In the genomic region with DNA sequence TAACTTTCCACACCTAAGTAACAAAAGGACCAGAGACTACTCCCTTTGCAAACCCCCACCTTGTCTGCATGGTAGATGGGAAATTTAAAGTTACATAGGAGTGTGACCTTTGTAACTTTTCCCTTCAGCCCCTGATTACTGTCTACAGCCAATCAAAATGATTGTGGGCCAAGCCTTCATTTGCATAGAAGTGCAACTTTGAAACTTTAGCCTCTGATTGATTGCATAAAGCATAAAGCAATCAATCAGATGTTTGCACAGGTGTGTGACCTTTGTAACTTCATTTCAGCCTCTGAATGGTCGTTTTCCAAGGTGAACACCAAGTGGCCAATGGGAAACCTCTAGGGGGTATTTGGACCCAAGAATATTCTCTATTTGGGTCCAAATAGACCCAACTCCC, we compare ENCODE assay signal across 18 cellular contexts. TPM values are rescaled to one million over a fixed set of nuclear protein-coding genes. Genes with fewer than 3 reads are reported as not detected.
A peak's percentile ranks its signal among the peaks of the same experiment; 100 is the strongest.
DNase-seq lines count a peak whose midpoint lies in the region; ATAC-seq, FAIRE-seq and TF ChIP-seq lines count a peak whose summit lies in the region.
"Had no signal": no experiment of that assay in that cellular context is flagged by ENCODE, and none has a peak within 500 bp of the region (broad histone marks: within the 10 kb centered on the region; RNA-seq: fewer than 3 reads in every experiment).

No MANE protein-coding gene starts in this region.

- H3K9me3 ChIP-seq in endodermal cell (ENCODE audit: control insufficient read depth, low read length) (no peaks in the 10 kb centered on the region), liver (ENCODE audit: control insufficient read depth in 4 of 4, low read length in 3 of 4) (no peaks in the 10 kb centered on the region), small intestine (ENCODE audit: control insufficient read depth, low read depth) (no peaks in the 10 kb centered on the region)
- H3K9me3 ChIP-seq: BLaER1, Caco-2 had no signal

- peak in 1 of 2 donors; percentile 57 for TF ChIP-seq RAD21 in liver (IDR thresholded peaks at IDR 0.05)

- no peaks in the 10 kb centered on the region for H3K4me1 Mint-ChIP-seq in endodermal cell
- H3K4me1 Mint-ChIP-seq in activated naive CD4-positive, alpha-beta T cell treated with anti-CD3 and anti-CD28 coated beads for 36 hours (ENCODE audit: low read depth) = no peaks in the 10 kb centered on the region
- no peaks in the 10 kb centered on the region for H3K4me1 Mint-ChIP-seq in activated T-cell treated with anti-CD3 and anti-CD28 coated beads, Interleukin-2, amount 50 U/mL, for 72 hours (ENCODE audit: low read depth)
- no peaks in the 10 kb centered on the region for H3K4me1 Mint-ChIP-seq in activated T-cell treated with anti-CD3 and anti-CD28 coated beads, Interleukin-2, amount 50 U/mL, for 4 hours (ENCODE audit: low read depth)
- H3K4me1 Mint-ChIP-seq: CD8-positive, alpha-beta memory T cell; H9 had no signal

- no peak for ATAC-seq in activated T-cell treated with anti-CD3 and anti-CD28 coated beads, Interleukin-2, amount 50 U/mL, for 72 hours (replicated peaks in 1 of 2)
- ATAC-seq in activated T-cell treated with anti-CD3 and anti-CD28 coated beads, Interleukin-2, amount 50 U/mL, for 4 hours = no peak

- H3K27me3 Mint-ChIP-seq in endodermal cell (ENCODE audit: insufficient read depth) = no peaks in the 10 kb centered on the region
- H3K27me3 Mint-ChIP-seq in activated naive CD4-positive, alpha-beta T cell treated with anti-CD3 and anti-CD28 coated beads for 36 hours (ENCODE audit: low read depth) = no peaks in the 10 kb centered on the region
- H3K27me3 Mint-ChIP-seq in activated T-cell treated with anti-CD3 and anti-CD28 coated beads, Interleukin-2, amount 50 U/mL, for 72 hours (ENCODE audit: low read depth) = no peaks in the 10 kb centered on the region
- H3K27me3 Mint-ChIP-seq in activated T-cell treated with anti-CD3 and anti-CD28 coated beads, Interleukin-2, amount 50 U/mL, for 4 hours (ENCODE audit: low read depth) = no peaks in the 10 kb centered on the region
- H3K27me3 Mint-ChIP-seq: CD8-positive, alpha-beta memory T cell had no signal

- TF ChIP-seq CTCF in endodermal cell (conservative IDR thresholded peaks at IDR 0.05) (no peak), liver (IDR thresholded peaks at IDR 0.05; ENCODE audit: low read depth, low read length, missing input control) (no peak)

- H3K9ac ChIP-seq in endodermal cell (ENCODE audit: extremely low read depth, low read length, poor library complexity, severe bottlenecking) (no peak overlapping the region), liver (ENCODE audit: low read depth in 1 of 2, low read length in 2 of 2) (no peak overlapping the region)
- H3K9ac ChIP-seq: BLaER1 had no signal

- intact Hi-C loops in activated naive CD4-positive, alpha-beta T cell treated with anti-CD3 and anti-CD28 coated beads for 36 hours (cut with micrococcal nuclease) = no loop called here

- DNase-seq in HuH-7 (ENCODE audit: low spot score) = peak; percentile 64
- no peak for DNase-seq in endodermal cell
- DNase-seq in small intestine = peak; percentile 90
- DNase-seq in activated naive CD4-positive, alpha-beta T cell treated with anti-CD3 and anti-CD28 coated beads for 36 hours = no peak
- no peak for DNase-seq in activated T-cell treated with anti-CD3 and anti-CD28 coated beads, Interleukin-2, amount 50 U/mL, for 72 hours
- no peak for DNase-seq in activated T-cell treated with anti-CD3 and anti-CD28 coated beads, Interleukin-2, amount 50 U/mL, for 4 hours
- DNase-seq: 8988T; AML-193; CD8-positive, alpha-beta memory T cell; DND-41; GDM1; GOT3; H9 had no signal

- peaks cover 1% of the 10 kb centered on the region for H3K9me3 Mint-ChIP-seq in endodermal cell
- no peaks in the 10 kb centered on the region for H3K9me3 Mint-ChIP-seq in activated naive CD4-positive, alpha-beta T cell treated with anti-CD3 and anti-CD28 coated beads for 36 hours
- peaks cover 0 to 1% of the 10 kb centered on the region in 2 donors for H3K9me3 Mint-ChIP-seq in activated T-cell treated with anti-CD3 and anti-CD28 coated beads, Interleukin-2, amount 50 U/mL, for 72 hours
- H3K9me3 Mint-ChIP-seq in activated T-cell treated with anti-CD3 and anti-CD28 coated beads, Interleukin-2, amount 50 U/mL, for 4 hours = peaks cover 3% of the 10 kb centered on the region
- H3K9me3 Mint-ChIP-seq: H9 had no signal

- H3K4me3 Mint-ChIP-seq in endodermal cell = no peak overlapping the region
- H3K4me3 Mint-ChIP-seq in activated naive CD4-positive, alpha-beta T cell treated with anti-CD3 and anti-CD28 coated beads for 36 hours = no peak overlapping the region
- no peak overlapping the region for H3K4me3 Mint-ChIP-seq in activated T-cell treated with anti-CD3 and anti-CD28 coated beads, Interleukin-2, amount 50 U/mL, for 72 hours
- H3K4me3 Mint-ChIP-seq in activated T-cell treated with anti-CD3 and anti-CD28 coated beads, Interleukin-2, amount 50 U/mL, for 4 hours = no peak overlapping the region
- H3K4me3 Mint-ChIP-seq: CD8-positive, alpha-beta memory T cell; H9 had no signal

- no peaks in the 10 kb centered on the region for H3K36me3 ChIP-seq in endodermal cell (ENCODE audit: control insufficient read depth, insufficient read depth, low read length)
- H3K36me3 ChIP-seq in liver (ENCODE audit: control insufficient read depth in 4 of 4, insufficient read depth in 3 of 4, low read depth in 1 of 4, low read length in 3 of 4) = no peaks in the 10 kb centered on the region
- H3K36me3 ChIP-seq in small intestine (ENCODE audit: control insufficient read depth in 2 of 2, insufficient read depth in 2 of 2, low read length in 2 of 2) = no peaks in the 10 kb centered on the region
- H3K36me3 ChIP-seq: BLaER1 had no signal

- H3K4me3 ChIP-seq in endodermal cell (ENCODE audit: low read length) (no peak overlapping the region), liver (ENCODE audit: low read depth in 1 of 3, low read length in 3 of 3) (peak overlapping the region in 1 of 3 donors; percentile 15), small intestine (ENCODE audit: low read depth in 1 of 2, low read length in 2 of 2) (no peak overlapping the region)
- H3K4me3 ChIP-seq: BLaER1 had no signal

- H3K27me3 ChIP-seq in endodermal cell (ENCODE audit: control insufficient read depth, insufficient read depth, low read length, poor library complexity, severe bottlenecking) (no peaks in the 10 kb centered on the region), liver (ENCODE audit: control insufficient read depth in 4 of 4, insufficient read depth in 4 of 4, low read length in 3 of 4) (no peaks in the 10 kb centered on the region), small intestine (ENCODE audit: control insufficient read depth in 2 of 2, insufficient read depth in 2 of 2, low read length in 2 of 2) (no peaks in the 10 kb centered on the region)
- H3K27me3 ChIP-seq: BLaER1 had no signal

- FAIRE-seq in small intestine (lab: Jason Lieb, UNC) = peak; percentile 77
- FAIRE-seq: GM19239 had no signal

- peak overlapping the region; percentile 27 for H3K27ac Mint-ChIP-seq in endodermal cell
- no peak overlapping the region for H3K27ac Mint-ChIP-seq in activated naive CD4-positive, alpha-beta T cell treated with anti-CD3 and anti-CD28 coated beads for 36 hours
- no peak overlapping the region for H3K27ac Mint-ChIP-seq in activated T-cell treated with anti-CD3 and anti-CD28 coated beads, Interleukin-2, amount 50 U/mL, for 72 hours

- H3K27ac ChIP-seq in endodermal cell (ENCODE audit: low read depth, low read length) (no peak overlapping the region), liver (ENCODE audit: low read depth in 1 of 2, low read length in 2 of 2) (no peak overlapping the region), small intestine (ENCODE audit: low read depth in 1 of 2, low read length in 1 of 2) (no peak overlapping the region)
- H3K27ac ChIP-seq: BLaER1 had no signal

- WGBS in endodermal cell (ENCODE audit: insufficient coverage in 1 of 2, insufficient read length in 1 of 2), 2 experiments = 91% methylated on average over 1 of the region's 1 CpG; no CpG with 5 or more reads in 1 of the 2 experiments
- 27% methylated on average over 1 of the region's 1 CpG for WGBS in liver
- WGBS in small intestine, 3 donors = 6 to 54% (median 33%) methylated on average over 1 of the region's 1 CpG

- CTCF ChIA-PET in activated naive CD4-positive, alpha-beta T cell treated with anti-CD3 and anti-CD28 coated beads for 36 hours (lab: Charles Lee) = no interaction called here

- H3K36me3 Mint-ChIP-seq in endodermal cell (ENCODE audit: low read depth) = no peaks in the 10 kb centered on the region
- H3K36me3 Mint-ChIP-seq in activated naive CD4-positive, alpha-beta T cell treated with anti-CD3 and anti-CD28 coated beads for 36 hours (ENCODE audit: low read depth) = no peaks in the 10 kb centered on the region
- H3K36me3 Mint-ChIP-seq in activated T-cell treated with anti-CD3 and anti-CD28 coated beads, Interleukin-2, amount 50 U/mL, for 72 hours (ENCODE audit: insufficient read depth in 2 of 2) = no peaks in the 10 kb centered on the region
- H3K36me3 Mint-ChIP-seq in activated T-cell treated with anti-CD3 and anti-CD28 coated beads, Interleukin-2, amount 50 U/mL, for 4 hours (ENCODE audit: insufficient read depth) = no peaks in the 10 kb centered on the region

- H3K4me1 ChIP-seq in endodermal cell (ENCODE audit: control insufficient read depth, insufficient read depth, low read length) (no peaks in the 10 kb centered on the region), liver (ENCODE audit: control insufficient read depth in 4 of 4, insufficient read depth in 4 of 4, low read length in 3 of 4) (peaks cover 0 to 7% (median 3%) of the 10 kb centered on the region in 4 donors), small intestine (ENCODE audit: control insufficient read depth in 2 of 2, insufficient read depth in 1 of 2, low read depth in 1 of 2, low read length in 1 of 2) (no peaks in the 10 kb centered on the region)
- H3K4me1 ChIP-seq: BLaER1 had no signal

RNA-seq across cellular contexts. Expression of gene PRKN, which starts 46.1 kb away (rescaled TPM):
- total RNA-seq in endodermal cell = 1 to 10 TPM; 3.3 to 4.8 TPM
- polyA plus RNA-seq in endodermal cell (2013, experiment 1 of 2) = 5.8 TPM
- 2.6 TPM for polyA plus RNA-seq in endodermal cell (2013, experiment 2 of 2)
- total RNA-seq in liver = 1 to 10 TPM; 3.9 to 4.1 TPM
- 1 to 10 TPM in 1 of 2 donors, under 1 TPM in 1; 0.47 to 2.6 TPM for polyA plus RNA-seq in liver
- polyA plus RNA-seq in small intestine = 1 to 10 TPM in 1 of 3 donors, under 1 TPM in 2; 0.27 to 1.6 (median 0.45) TPM
- total RNA-seq in activated naive CD4-positive, alpha-beta T cell treated with anti-CD3 and anti-CD28 coated beads for 36 hours = under 1 TPM; 0.33 to 0.72 TPM
- 1 to 10 TPM; 2.5 to 2.8 TPM for total RNA-seq in activated T-cell treated with anti-CD3 and anti-CD28 coated beads, Interleukin-2, amount 50 U/mL, for 72 hours
- under 1 TPM in 2 of 3 donors, not detected in 1; 0.05 to 0.13 TPM for total RNA-seq in activated T-cell treated with anti-CD3 and anti-CD28 coated beads, Interleukin-2, amount 50 U/mL, for 4 hours
- total RNA-seq: HT1080 had no signal

RNA-seq across cellular contexts. Expression of gene PACRG, which starts 46.3 kb away (rescaled TPM):
- total RNA-seq in endodermal cell (under 1 TPM; 0.42 to 0.44 TPM), liver (1 to 10 TPM in 1 of 2 donors, under 1 TPM in 1; 0.47 to 3.7 TPM)
- polyA plus RNA-seq in endodermal cell (2013, experiment 1 of 2) = 2.1 TPM
- polyA plus RNA-seq in endodermal cell (2013, experiment 2 of 2) = 0.87 TPM
- polyA plus RNA-seq in liver (1 to 10 TPM; 1.1 to 3.8 TPM), small intestine (under 1 TPM in 1 of 3 donors, not detected in 2; 0.49 TPM)
- total RNA-seq in activated naive CD4-positive, alpha-beta T cell treated with anti-CD3 and anti-CD28 coated beads for 36 hours = not detected
- not detected for total RNA-seq in activated T-cell treated with anti-CD3 and anti-CD28 coated beads, Interleukin-2, amount 50 U/mL, for 72 hours
- not detected for total RNA-seq in activated T-cell treated with anti-CD3 and anti-CD28 coated beads, Interleukin-2, amount 50 U/mL, for 4 hours
- total RNA-seq: Caco-2; CD8-positive, alpha-beta memory T cell; HT1080 had no signal
- polyA plus RNA-seq: CD8-positive, alpha-beta memory T cell had no signal

Comparison
In these comparisons a context has a peak if more than half of its experiments do, and no peak if none do; other contexts are left out.
1. DNase-seq: peak in HuH-7 (single experiment) and small intestine (single experiment); none in endodermal cell (single experiment), activated naive CD4-positive, alpha-beta T cell treated with anti-CD3 and anti-CD28 coated beads for 36 hours (single experiment), activated T-cell treated with anti-CD3 and anti-CD28 coated beads, Interleukin-2, amount 50 U/mL, for 72 hours (0 of 2) and activated T-cell treated with anti-CD3 and anti-CD28 coated beads, Interleukin-2, amount 50 U/mL, for 4 hours (single experiment).